19 cellular contexts compared by ENCODE assay signal in the genomic region with DNA sequence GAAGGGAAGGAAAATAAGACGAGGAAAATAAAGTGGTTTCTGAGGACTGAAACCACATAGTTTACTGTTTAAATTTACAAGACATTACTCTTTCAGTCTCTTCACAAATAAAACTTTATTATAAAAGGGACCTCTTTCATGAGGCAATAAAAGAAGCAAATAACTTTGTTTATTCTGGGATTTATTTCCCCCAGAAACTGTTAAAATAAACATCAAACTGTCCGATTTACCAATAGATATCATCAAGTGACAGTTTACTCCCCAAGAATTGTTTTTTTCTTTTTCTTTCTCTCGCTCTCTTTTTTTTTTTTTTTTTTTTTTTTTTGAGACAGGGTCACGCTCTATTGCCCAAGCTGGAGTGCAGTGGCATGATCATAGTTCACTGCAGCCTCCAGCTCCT. TPM values are rescaled to one million over a fixed set of nuclear protein-coding genes. Genes with fewer than 3 reads are reported as not detected.
DNase-seq lines count a peak whose midpoint lies in the region; ATAC-seq, FAIRE-seq and TF ChIP-seq lines count a peak whose summit lies in the region.
"Had no signal": no experiment of that assay in that cellular context is flagged by ENCODE, and none has a peak within 500 bp of the region (broad histone marks: within the 10 kb centered on the region; RNA-seq: fewer than 3 reads in every experiment).

No MANE protein-coding gene starts in this region.

- 57% methylated on average over 3 of the region's 4 CpGs for WGBS in GM12878 (ENCODE audit: insufficient coverage, insufficient replicate concordance, low lambda C conversion rate, missing lambda C conversion rate)

- TF ChIP-seq EP300 in GM12878 (IDR thresholded peaks at IDR 0.05; ENCODE audit: borderline replicate concordance in 1 of 2, control insufficient read depth in 1 of 2, low read depth in 2 of 2, low read length in 2 of 2) = no peak

- H3K4me3 ChIP-seq in GM12878 = no peak overlapping the region
- H3K4me3 ChIP-seq: A549, HAP-1 had no signal

- no peak overlapping the region for H3K27ac ChIP-seq in GM12878 (ENCODE audit: control insufficient read depth, insufficient read depth)
- H3K27ac ChIP-seq: A549 had no signal

- CTCF ChIA-PET in HEK293T (lab: Yijun Ruan, JAX) (interaction anchor here (0.7 kb wide), 1 partner anchor 124 kb away, joined by 6 read pairs; no protein-coding TSS in a partner anchor), GM12878 (lab: Yijun Ruan, JAX) (interaction anchor here (0.8 to 4.4 kb wide), 10 partner anchors 9 to 143 kb away, joined by 3 to 36 read pairs (median 4); no protein-coding TSS in a partner anchor)

- H3K9me3 ChIP-seq in GM12878 (replicated peaks; ENCODE audit: control insufficient read depth, insufficient read depth, low read length) = no peaks in the 10 kb centered on the region; the same call in 2 of the 3 replicates
- H3K9me3 ChIP-seq: A549, HAP-1 had no signal

- H3K36me3 Mint-ChIP-seq in natural killer cell treated with Interleukin-12 subunit alpha and Interleukin-12 subunit beta and Interleukin-15 and Interleukin-18, amount 100 ng/mL, for 72 hours = no peaks in the 10 kb centered on the region

- no peak for ATAC-seq in GM12878
- ATAC-seq in natural killer cell treated with Interleukin-12 subunit alpha and Interleukin-12 subunit beta and Interleukin-15 and Interleukin-18, amount 100 ng/mL, for 72 hours = no peak
- ATAC-seq: A549 had no signal

- FAIRE-seq in GM12878 (lab: Jason Lieb, UNC) = no peak
- FAIRE-seq: A549, G401.6, H54 had no signal

- no peaks in the 10 kb centered on the region for H3K36me3 ChIP-seq in GM12878 (ENCODE audit: control insufficient read depth in 2 of 2, insufficient read depth in 2 of 2, low read length in 1 of 2)
- H3K36me3 ChIP-seq: HAP-1 had no signal

- SMC1A ChIA-PET in GM12878 (lab: Charles Lee; ENCODE audit: uncharacterized antibody, unreplicated experiment) = interaction anchor here (0.7 to 1.4 kb wide), 5 partner anchors 35 to 142 kb away, joined by 3 to 4 read pairs (median 4); no protein-coding TSS in a partner anchor

- RAD21 ChIA-PET in GM12878 (lab: Charles Lee; ENCODE audit: unreplicated experiment) = interaction anchor here (0.6 to 1.6 kb wide), 4 partner anchors 53 to 101 kb away, joined by 3 to 5 read pairs (median 4); no protein-coding TSS in a partner anchor

- H3K27me3 ChIP-seq in GM12878 (replicated peaks in 1 of 2; ENCODE audit: control insufficient read depth in 2 of 2, insufficient read depth in 2 of 2, low read length in 1 of 2) = no peaks in the 10 kb centered on the region

- H4K20me1 ChIP-seq in GM12878 (ENCODE audit: control insufficient read depth, insufficient read depth) = no peaks in the 10 kb centered on the region

- no peaks in the 10 kb centered on the region for H3K9me3 Mint-ChIP-seq in natural killer cell treated with Interleukin-12 subunit alpha and Interleukin-12 subunit beta and Interleukin-15 and Interleukin-18, amount 100 ng/mL, for 72 hours

- H3K9ac ChIP-seq in GM12878 (ENCODE audit: control insufficient read depth, insufficient read depth, low read length) = no peak overlapping the region

- TF ChIP-seq CTCF in GM12878 (IDR thresholded peaks at IDR 0.05 in 2 of 3, conservative IDR thresholded peaks at IDR 0.05 in 1 of 3; ENCODE audit: control insufficient read depth in 2 of 3, extremely low read depth in 1 of 3, insufficient read depth in 1 of 3, low read depth in 3 of 3, low read length in 3 of 3) = no peak

- no peak overlapping the region for H2AFZ ChIP-seq in GM12878 (ENCODE audit: control insufficient read depth, low read depth, low read length)

- TF ChIP-seq POLR2A in GM12878 (IDR thresholded peaks at IDR 0.05; ENCODE audit: low read depth, low read length) = no peak

- TF ChIP-seq RAD21 in GM12878 (IDR thresholded peaks at IDR 0.05; ENCODE audit: insufficient read depth, low read depth, low read length) = no peak

- peaks cover 18 to 24% of the 10 kb centered on the region in 2 donors for H3K27me3 Mint-ChIP-seq in natural killer cell treated with Interleukin-12 subunit alpha and Interleukin-12 subunit beta and Interleukin-15 and Interleukin-18, amount 100 ng/mL, for 72 hours

- in situ Hi-C loops in GM12878 (cut with MboI) = loop anchor here (5.0 kb wide), 1 partner anchor 86 kb away; no protein-coding TSS in a partner anchor

- intact Hi-C loops in GM12878 (cut with micrococcal nuclease; ENCODE audit: unreplicated experiment) = loop anchor here (2.0 kb wide), 1 partner anchor 151 kb away; no protein-coding TSS in a partner anchor

- no peak overlapping the region for H3K27ac Mint-ChIP-seq in natural killer cell treated with Interleukin-12 subunit alpha and Interleukin-12 subunit beta and Interleukin-15 and Interleukin-18, amount 100 ng/mL, for 72 hours
- H3K27ac Mint-ChIP-seq: CD4-positive, alpha-beta memory T cell had no signal

- no peaks in the 10 kb centered on the region for H3K79me2 ChIP-seq in GM12878 (ENCODE audit: control insufficient read depth, insufficient read depth, low read length)

- H3K4me3 Mint-ChIP-seq in natural killer cell treated with Interleukin-12 subunit alpha and Interleukin-12 subunit beta and Interleukin-15 and Interleukin-18, amount 100 ng/mL, for 72 hours = no peak overlapping the region
- H3K4me3 Mint-ChIP-seq: CD4-positive, alpha-beta memory T cell had no signal

- no peaks in the 10 kb centered on the region for H3K4me1 ChIP-seq in GM12878 (ENCODE audit: control insufficient read depth, insufficient read depth, low read length)
- H3K4me1 ChIP-seq: A549 had no signal

- peaks cover 7 to 11% of the 10 kb centered on the region in 2 donors for H3K4me1 Mint-ChIP-seq in natural killer cell treated with Interleukin-12 subunit alpha and Interleukin-12 subunit beta and Interleukin-15 and Interleukin-18, amount 100 ng/mL, for 72 hours (ENCODE audit: low read depth in 2 of 2)

- H3K4me2 ChIP-seq in GM12878 (ENCODE audit: control insufficient read depth, insufficient read depth) = no peak overlapping the region
- H3K4me2 ChIP-seq: A549 had no signal

- BruUV-seq in GM12878 (replicated peaks; lab: Mats Ljungman, UMichigan) = no TSS peak

- DNase-seq in HEK293T (ENCODE audit: extremely low spot score) = no peak
- DNase-seq in LoVo (ENCODE audit: low spot score) = peak; percentile 22
- DNase-seq in GM12878 (ENCODE audit: low read depth, low spot score) = no peak
- no peak for DNase-seq in central memory CD4-positive, alpha-beta T cell
- DNase-seq in natural killer cell treated with Interleukin-12 subunit alpha and Interleukin-12 subunit beta and Interleukin-15 and Interleukin-18, amount 100 ng/mL, for 72 hours (ENCODE audit: low spot score) = no peak
- DNase-seq in DMS153 treated with DMSO at 0.1 percent for 48 hours (lab: John Stamatoyannopoulos, UW; ENCODE audit: unreplicated experiment) = no peak
- no peak for DNase-seq in NCI-H748 (lab: John Stamatoyannopoulos, UW; ENCODE audit: unreplicated experiment)
- DNase-seq: 8988T; C1 segment of cervical spinal cord; Calu3; CD4-positive, alpha-beta memory T cell; COR-L47; DND-41; GOT3 had no signal

- POLR2A ChIA-PET in HEK293T (lab: Yijun Ruan, JAX) = no interaction called here
- POLR2A ChIA-PET in GM12878 (lab: Charles Lee) = no interaction called here

TF ChIP-seq in HEK293T, 16 proteins besides CTCF, POLR2A, EP300 and RAD21:
- TF ChIP-seq ZNF384 (IDR thresholded peaks at IDR 0.05) (peak; percentile 87), SUZ12 (IDR thresholded peaks at IDR 0.05) (no peak), HDGF (IDR thresholded peaks at IDR 0.05; ENCODE audit: borderline replicate concordance) (no peak), ELF4 (IDR thresholded peaks at IDR 0.05) (no peak)

RNA-seq across cellular contexts. Expression of a gene that starts 54.1 kb away (rescaled TPM):
- not detected in 2 replicates for total RNA-seq in GM12878 (2013; cell fraction: nucleolus; rRNA removed)
- total RNA-seq in GM12878 (2014; rRNA removed) = not detected in 2 replicates
- total RNA-seq in GM12878 (2014; rRNA removed; fragmentation: Illumina TruSeq; extraction: Trizol) = not detected in 2 replicates
- total RNA-seq in GM12878 (2021) = not detected in 2 replicates
- 0.13 TPM for polyA plus RNA-seq in GM12878 (2011; ENCODE audit: low read depth)
- polyA plus RNA-seq in GM12878 (2011; rRNA removed) = 0.03 TPM in 1 of 2 replicates, not detected in the other
- not detected in 2 replicates for polyA plus RNA-seq in GM12878 (2011; cell fraction: cytosol; rRNA removed)
- polyA plus RNA-seq in GM12878 (2011; cell fraction: nucleus; rRNA removed) = not detected in 2 replicates
- 0.06 TPM in 1 of 2 replicates, not detected in the other for polyA plus RNA-seq in GM12878 (2012)
- not detected in 2 replicates for polyA plus RNA-seq in GM12878 (2014; fragmentation: Illumina TruSeq; extraction: Trizol)
- under 1 TPM; 0.02 to 0.11 TPM for polyA plus RNA-seq in GM12878 (2014; fragmentation: Nextera tagmentation; extraction: Ambion mirVana)
- polyA plus RNA-seq in GM12878 (2014; rRNA removed) = not detected in 2 replicates
- under 1 TPM; 0.18 to 0.21 TPM for polyA plus RNA-seq in GM12878 (2016; fragmentation: Nextera tagmentation; extraction: Ambion mirVana)
- polyA minus RNA-seq in GM12878 (2011; rRNA and poly(A)+ RNA removed) = not detected in 2 replicates
- polyA minus RNA-seq in GM12878 (2011; cell fraction: cytosol; rRNA and poly(A)+ RNA removed) = not detected in 2 replicates
- not detected in 2 replicates for polyA minus RNA-seq in GM12878 (2011; cell fraction: nucleus; rRNA and poly(A)+ RNA removed)
- total RNA-seq in natural killer cell treated with Interleukin-12 subunit alpha and Interleukin-12 subunit beta and Interleukin-15 and Interleukin-18, amount 100 ng/mL, for 72 hours = not detected
- total RNA-seq: Calu3; CD4-positive, alpha-beta memory T cell had no signal
- polyA plus RNA-seq: BJ; CD4-positive, alpha-beta memory T cell had no signal
